In the genomic region with DNA sequence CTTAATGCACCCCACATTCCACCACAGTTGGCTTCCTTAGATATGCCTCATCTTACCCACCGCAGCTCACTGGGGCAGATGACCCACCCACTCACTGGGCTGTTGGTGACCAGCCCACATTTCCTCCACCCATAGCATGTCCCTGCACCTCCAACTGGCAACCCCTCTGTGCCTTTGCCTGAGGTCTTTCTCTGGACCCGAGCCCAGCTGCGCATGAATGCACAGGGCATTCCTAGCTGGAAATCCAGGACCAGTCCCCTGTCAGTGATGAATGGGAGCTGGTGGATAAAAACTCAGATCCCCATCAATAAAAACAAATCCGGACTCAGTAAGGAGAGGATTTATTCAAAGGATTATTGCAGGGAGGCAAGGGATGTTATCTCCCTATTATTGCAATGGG, we compare ENCODE assay signal across 20 cellular contexts.
DNase-seq lines count a peak whose midpoint lies in the region; ATAC-seq and TF ChIP-seq lines count a peak whose summit lies in the region.
"Had no signal": no experiment of that assay in that cellular context is flagged by ENCODE, and none has a peak within 500 bp of the region (broad histone marks: within the 10 kb centered on the region; RNA-seq: fewer than 3 reads in every experiment).

No MANE protein-coding gene starts in this region.

- DNase-seq in NCI-H82 (lab: John Stamatoyannopoulos, UW) (peak; percentile 86), WERI-Rb-1 (peak; percentile 68), lung (ENCODE audit: low spot score) (peak; percentile 16), activated gamma-delta T cell (lab: John Stamatoyannopoulos, UW) (no peak), GM03348 (ENCODE audit: low spot score) (no peak)
- DNase-seq: 8988T; ACHN; AML-193; BE2C; Calu3; CD4-positive, alpha-beta memory T cell; COR-L47; DMS53; DMS79 treated with DMSO at 0.1 percent for 48 hours; GF-D8; GM23248; HCEC 1CT had no signal

- WGBS in lung, 2 donors, result 83 to 96% methylated on average over 4 of the region's 4 CpGs

- H3K4me3 ChIP-seq in WERI-Rb-1 (ENCODE audit: low read depth, low read length), result no peak overlapping the region
- no peak overlapping the region for H3K4me3 ChIP-seq in lung
- H3K4me3 ChIP-seq: A549; BLaER1 treated with 17β-estradiol and CSF1 and Interleukin-3, amounts not matched to agents 10 nM and 100 nM; GM23248 had no signal

- H3K27me3 ChIP-seq in WERI-Rb-1 (ENCODE audit: insufficient read depth, low read depth, severe bottlenecking), result no peaks in the 10 kb centered on the region
- no peaks in the 10 kb centered on the region for H3K27me3 ChIP-seq in lung (ENCODE audit: control insufficient read depth, insufficient read depth)
- H3K27me3 ChIP-seq: BLaER1 treated with 17β-estradiol and CSF1 and Interleukin-3, amounts not matched to agents 10 nM and 100 nM had no signal

- H3K36me3 ChIP-seq in WERI-Rb-1 (no peaks in the 10 kb centered on the region), lung (ENCODE audit: control insufficient read depth in 2 of 2, insufficient read depth in 2 of 2, low read length in 2 of 2) (no peaks in the 10 kb centered on the region)
- H3K36me3 ChIP-seq: BE2C; BLaER1 treated with 17β-estradiol and CSF1 and Interleukin-3, amounts not matched to agents 10 nM and 100 nM had no signal

- TF ChIP-seq CTCF in WERI-Rb-1 (IDR thresholded peaks at IDR 0.05; ENCODE audit: low read depth, low read length), result no peak
- no peak for TF ChIP-seq CTCF in lung (IDR thresholded peaks at IDR 0.05; ENCODE audit: control extremely low read depth, extremely low read depth)

- H3K27ac ChIP-seq in WERI-Rb-1 (no peak overlapping the region), lung (ENCODE audit: low read depth in 1 of 2, low read length in 1 of 2) (no peak overlapping the region)
- H3K27ac ChIP-seq: A549; BLaER1 treated with 17β-estradiol and CSF1 and Interleukin-3, amounts not matched to agents 10 nM and 100 nM; GM23248 had no signal

- ATAC-seq in lung (ENCODE audit: insufficient read depth, low FRiP score) (no peak), GM21529 (IDR thresholded peaks at IDR 0.05; ENCODE audit: unreplicated experiment) (no peak)
- ATAC-seq: A549 had no signal

- H3K4me1 ChIP-seq in lung (ENCODE audit: control insufficient read depth in 2 of 2, insufficient read depth in 2 of 2, low read length in 2 of 2), result peaks cover 0 to 2% of the 10 kb centered on the region in 2 donors
- H3K4me1 ChIP-seq: BE2C had no signal

- H3K9me3 ChIP-seq in WERI-Rb-1 (ENCODE audit: severe bottlenecking), result no peaks in the 10 kb centered on the region
- H3K9me3 ChIP-seq in lung (ENCODE audit: control insufficient read depth in 2 of 2, insufficient read depth in 1 of 2, low read length in 1 of 2), result peaks cover 0 to 3% of the 10 kb centered on the region in 2 donors
- H3K9me3 ChIP-seq: A549; BE2C; BLaER1 treated with 17β-estradiol and CSF1 and Interleukin-3, amounts not matched to agents 10 nM and 100 nM had no signal

Comparison
In these comparisons a context has a peak if more than half of its experiments do, and no peak if none do; other contexts are left out.
1. DNase-seq: peak in NCI-H82 (single experiment), WERI-Rb-1 (single experiment) and lung (single experiment); none in activated gamma-delta T cell (single experiment) and GM03348 (single experiment).